Comparison of ENCODE assay signal across 9 cellular contexts in genomic region chr2:20015482-20016083, GRCh38. TPM values are rescaled to one million over a fixed set of nuclear protein-coding genes. Genes with fewer than 3 reads are reported as not detected.
A peak's percentile ranks its signal among the peaks of the same experiment; 100 is the strongest.
DNase-seq lines count a peak whose midpoint lies in the region; ATAC-seq and TF ChIP-seq lines count a peak whose summit lies in the region.
"Had no signal": no experiment of that assay in that cellular context is flagged by ENCODE, and none has a peak within 500 bp of the region (broad histone marks: within the 10 kb centered on the region; RNA-seq: fewer than 3 reads in every experiment).

No MANE protein-coding gene starts in this region.

- intact Hi-C loops in PC-9 (cut with micrococcal nuclease; ENCODE audit: unreplicated experiment) = loop anchor here (1.0 kb wide), 2 partner anchors 78 to 83 kb away; no protein-coding TSS in a partner anchor

- CTCF ChIA-PET in PC-9 (lab: Charles Lee) = interaction anchor here (0.6 to 1.4 kb wide), 14 partner anchors 12 to 1587 kb away, joined by 3 to 8 read pairs (median 3); no protein-coding TSS in a partner anchor

- no peak overlapping the region for H3K4me3 ChIP-seq in Jurkat, Clone E6-1 (ENCODE audit: low read length)
- H3K4me3 ChIP-seq in PC-9 = no peak overlapping the region
- no peak overlapping the region for H3K4me3 ChIP-seq in epithelial cell of esophagus (ENCODE audit: low read length)

- ATAC-seq in naive B cell (ENCODE audit: low read depth in 2 of 2) (peak; percentile 37 to 52), HG03097 (IDR thresholded peaks at IDR 0.05; ENCODE audit: low FRiP score, unreplicated experiment) (no peak)

- peaks cover 5% of the 10 kb centered on the region; the same call in 1 of the 2 replicates for H3K4me1 ChIP-seq in PC-9 (replicated peaks; ENCODE audit: insufficient read depth)

- POLR2A ChIA-PET in PC-9 (lab: Charles Lee; ENCODE audit: unreplicated experiment) = interaction anchor here (0.6 to 0.7 kb wide), 3 partner anchors 41 to 1599 kb away, joined by 3 to 5 read pairs (median 3); no protein-coding TSS in a partner anchor

- H3K79me2 ChIP-seq in PC-9 (ENCODE audit: low read depth) = no peaks in the 10 kb centered on the region

- H2AFZ ChIP-seq in PC-9 = no peak overlapping the region

- TF ChIP-seq CTCF in PC-9 (conservative IDR thresholded peaks at IDR 0.05) = peak; percentile 82
- TF ChIP-seq CTCF in epithelial cell of esophagus (IDR thresholded peaks at IDR 0.05; ENCODE audit: insufficient read depth, low read depth, low read length, missing control alignments) = peak; percentile 48

- peaks cover 0 to 18% (median 8%) of the 10 kb centered on the region in 7 donors for H3K9me3 Mint-ChIP-seq in naive B cell
- H3K9me3 Mint-ChIP-seq in T-helper 2 cell treated with Interferon-gamma antibody and Interleukin-4, amounts not matched to agents 5 μg/mL and 100 μg/mL, for 36 hours = peaks cover 10% of the 10 kb centered on the region

- peaks cover 4 to 8% of the 10 kb centered on the region in 2 donors for H3K36me3 Mint-ChIP-seq in naive B cell
- no peaks in the 10 kb centered on the region for H3K36me3 Mint-ChIP-seq in T-helper 2 cell treated with Interferon-gamma antibody and Interleukin-4, amounts not matched to agents 5 μg/mL and 100 μg/mL, for 36 hours (ENCODE audit: low read depth)

- no peaks in the 10 kb centered on the region for H3K36me3 ChIP-seq in PC-9 (ENCODE audit: low read depth)

- H3K27ac Mint-ChIP-seq in naive B cell = no peak overlapping the region
- H3K27ac Mint-ChIP-seq in T-helper 2 cell treated with Interferon-gamma antibody and Interleukin-4, amounts not matched to agents 5 μg/mL and 100 μg/mL, for 36 hours = no peak overlapping the region

- peaks cover 6 to 9% (median 8%) of the 10 kb centered on the region in 3 donors for H3K4me1 Mint-ChIP-seq in naive B cell
- H3K4me1 Mint-ChIP-seq in T-helper 2 cell treated with Interferon-gamma antibody and Interleukin-4, amounts not matched to agents 5 μg/mL and 100 μg/mL, for 36 hours (ENCODE audit: low read depth) = peaks cover 7% of the 10 kb centered on the region

- H3K27me3 Mint-ChIP-seq in naive B cell = peaks cover 33 to 38% (median 38%) of the 10 kb centered on the region in 3 donors
- H3K27me3 Mint-ChIP-seq in T-helper 2 cell treated with Interferon-gamma antibody and Interleukin-4, amounts not matched to agents 5 μg/mL and 100 μg/mL, for 36 hours (ENCODE audit: low read depth) = peaks cover 41% of the 10 kb centered on the region

- H3K27ac ChIP-seq in PC-9 = no peak overlapping the region

- H3K4me3 Mint-ChIP-seq in naive B cell = no peak overlapping the region
- no peak overlapping the region for H3K4me3 Mint-ChIP-seq in T-helper 2 cell treated with Interferon-gamma antibody and Interleukin-4, amounts not matched to agents 5 μg/mL and 100 μg/mL, for 36 hours

- DNase-seq in EH (ENCODE audit: low read depth) = peak; percentile 69
- peak; percentile 26 for DNase-seq in Jurkat, Clone E6-1 (ENCODE audit: low read depth, low spot score)
- peak in 1 of 2 experiments; percentile 53 for DNase-seq in PC-9
- DNase-seq in epithelial cell of esophagus (ENCODE audit: low read depth) = peak; percentile 64
- peak; percentile 42 for DNase-seq in naive B cell
- no peak for DNase-seq in NCI-H774 (lab: John Stamatoyannopoulos, UW)
- no peak for DNase-seq in T-helper 2 cell treated with Interferon-gamma antibody and Interleukin-4, amounts not matched to agents 5 μg/mL and 100 μg/mL, for 36 hours (ENCODE audit: low spot score)

- peaks cover 11% of the 10 kb centered on the region; the same call in 1 of the 2 replicates for H3K9me3 ChIP-seq in PC-9 (ENCODE audit: insufficient read depth, low read depth)

- peaks cover 12% of the 10 kb centered on the region; the same call in 1 of the 2 replicates for H3F3A ChIP-seq in PC-9 (ENCODE audit: insufficient read depth, low read depth)

- H3K4me2 ChIP-seq in PC-9 = no peak overlapping the region

- H3K27me3 ChIP-seq in PC-9 (ENCODE audit: insufficient read depth, low read depth) = peaks cover 9% of the 10 kb centered on the region; the same call in 1 of the 2 replicates

- 0 out of 2 replicates have a peak, but pooled peaks cover 4% of the 10 kb centered on the region for H3K9me2 ChIP-seq in PC-9 (ENCODE audit: insufficient read depth)

- no TSS peak for BruUV-seq in PC-9 (replicated peaks; lab: Mats Ljungman, UMichigan)

- no peaks in the 10 kb centered on the region for H4K20me1 ChIP-seq in PC-9 (ENCODE audit: insufficient read depth)

RNA-seq across cellular contexts. Expression of gene MATN3, which starts 3.1 kb away (rescaled TPM):
- polyA plus RNA-seq in Jurkat, Clone E6-1 (2012; ENCODE audit: insufficient read depth, insufficient read length) = not detected
- 1.0 and 1.9 TPM in 2 replicates for total RNA-seq in PC-9 (2021)
- polyA plus RNA-seq in naive B cell (ENCODE audit: low read depth in 6 of 6) = not detected
- total RNA-seq: T-helper 2 cell treated with Interferon-gamma antibody and Interleukin-4, amounts not matched to agents 100 ng/mL and 5 ng/mL, for 36 hours had no signal

RNA-seq across cellular contexts. Expression of gene WDR35, which starts 25.7 kb away (rescaled TPM):
- polyA plus RNA-seq in Jurkat, Clone E6-1 (2012; ENCODE audit: insufficient read depth, insufficient read length) = not detected
- total RNA-seq in PC-9 (2021) = 7.4 and 8.2 TPM in 2 replicates
- polyA plus RNA-seq in naive B cell (ENCODE audit: low read depth in 6 of 6) = 1 to 10 TPM in 5 of 6 donors, under 1 TPM in 1; 0.04 to 3.2 (median 2.0) TPM

RNA-seq across cellular contexts. Expression of gene LAPTM4A, which starts 35.8 kb away (rescaled TPM):
- polyA plus RNA-seq in Jurkat, Clone E6-1 (2012; ENCODE audit: insufficient read depth, insufficient read length) = 42.2 TPM
- total RNA-seq in PC-9 (2021) = 96.6 and 125 TPM in 2 replicates
- polyA plus RNA-seq in naive B cell (ENCODE audit: low read depth in 6 of 6) = 100 to 1,000 TPM; 167 to 227 (median 189) TPM

Comparison
In these comparisons a context has a peak if more than half of its experiments do, and no peak if none do; other contexts are left out.
1. DNase-seq: peak in EH (single experiment), Jurkat, Clone E6-1 (single experiment), epithelial cell of esophagus (single experiment) and naive B cell (single experiment); none in NCI-H774 (single experiment) and T-helper 2 cell treated with Interferon-gamma antibody and Interleukin-4, amounts not matched to agents 5 μg/mL and 100 μg/mL, for 36 hours (single experiment).